2 cellular contexts compared by ENCODE assay signal in the genomic region with DNA sequence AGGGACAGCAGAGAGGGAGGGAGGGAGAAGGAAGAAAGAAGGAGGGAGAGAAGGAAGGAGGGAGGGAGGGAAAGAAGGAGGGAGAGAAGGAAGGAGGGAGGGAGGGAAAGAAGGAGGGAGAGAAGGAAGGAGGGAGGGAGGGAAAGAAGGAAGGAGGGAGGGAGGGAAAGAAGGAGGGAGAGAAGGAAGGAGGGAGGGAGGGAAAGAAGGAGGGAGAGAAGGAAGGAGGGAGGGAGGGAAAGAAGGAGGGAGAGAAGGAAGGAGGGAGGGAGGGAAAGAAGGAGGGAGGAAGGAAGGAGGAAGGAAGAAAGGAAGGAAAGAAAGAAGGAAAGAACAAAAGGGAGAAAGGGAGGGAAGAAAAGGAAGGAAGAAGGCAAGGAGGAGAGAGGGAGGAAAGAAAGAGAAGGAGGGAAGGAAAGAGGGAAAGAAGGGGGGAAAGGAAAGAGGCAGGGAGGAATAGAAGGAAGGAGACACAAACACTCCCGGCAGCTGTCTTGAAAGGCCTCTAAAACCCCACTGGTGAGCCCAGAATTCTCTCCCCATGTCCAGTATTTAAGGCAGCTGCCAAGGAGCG.
TF ChIP-seq lines count a peak whose summit lies in the region.

No MANE protein-coding gene starts in this region.

TF ChIP-seq in WTC11, 78 proteins besides CTCF, POLR2A, EP300 and RAD21:
- TF ChIP-seq, protein P1, sequence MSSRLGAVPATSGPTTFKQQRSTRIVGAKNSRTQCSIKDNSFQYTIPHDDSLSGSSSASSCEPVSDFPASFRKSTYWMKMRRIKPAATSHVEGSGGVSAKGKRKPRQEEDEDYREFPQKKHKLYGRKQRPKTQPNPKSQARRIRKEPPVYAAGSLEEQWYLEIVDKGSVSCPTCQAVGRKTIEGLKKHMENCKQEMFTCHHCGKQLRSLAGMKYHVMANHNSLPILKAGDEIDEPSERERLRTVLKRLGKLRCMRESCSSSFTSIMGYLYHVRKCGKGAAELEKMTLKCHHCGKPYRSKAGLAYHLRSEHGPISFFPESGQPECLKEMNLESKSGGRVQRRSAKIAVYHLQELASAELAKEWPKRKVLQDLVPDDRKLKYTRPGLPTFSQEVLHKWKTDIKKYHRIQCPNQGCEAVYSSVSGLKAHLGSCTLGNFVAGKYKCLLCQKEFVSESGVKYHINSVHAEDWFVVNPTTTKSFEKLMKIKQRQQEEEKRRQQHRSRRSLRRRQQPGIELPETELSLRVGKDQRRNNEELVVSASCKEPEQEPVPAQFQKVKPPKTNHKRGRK (CRISPR knock-in tag; IDR thresholded peaks at IDR 0.05; ENCODE audit: borderline replicate concordance): peak; percentile 75; the same call in 1 of the 2 replicates
TF ChIP-seq in WTC11: peak in this region for 1; not testable (repeated sequence) for 77.

TF ChIP-seq in HepG2, 621 proteins besides CTCF, POLR2A, EP300 and RAD21:
- peak; percentile 96 for TF ChIP-seq PCBP2 (optimal IDR thresholded peaks at IDR 0.05; ENCODE audit: low read depth, low read length, poor library complexity, severe bottlenecking)
